In the genomic region with DNA sequence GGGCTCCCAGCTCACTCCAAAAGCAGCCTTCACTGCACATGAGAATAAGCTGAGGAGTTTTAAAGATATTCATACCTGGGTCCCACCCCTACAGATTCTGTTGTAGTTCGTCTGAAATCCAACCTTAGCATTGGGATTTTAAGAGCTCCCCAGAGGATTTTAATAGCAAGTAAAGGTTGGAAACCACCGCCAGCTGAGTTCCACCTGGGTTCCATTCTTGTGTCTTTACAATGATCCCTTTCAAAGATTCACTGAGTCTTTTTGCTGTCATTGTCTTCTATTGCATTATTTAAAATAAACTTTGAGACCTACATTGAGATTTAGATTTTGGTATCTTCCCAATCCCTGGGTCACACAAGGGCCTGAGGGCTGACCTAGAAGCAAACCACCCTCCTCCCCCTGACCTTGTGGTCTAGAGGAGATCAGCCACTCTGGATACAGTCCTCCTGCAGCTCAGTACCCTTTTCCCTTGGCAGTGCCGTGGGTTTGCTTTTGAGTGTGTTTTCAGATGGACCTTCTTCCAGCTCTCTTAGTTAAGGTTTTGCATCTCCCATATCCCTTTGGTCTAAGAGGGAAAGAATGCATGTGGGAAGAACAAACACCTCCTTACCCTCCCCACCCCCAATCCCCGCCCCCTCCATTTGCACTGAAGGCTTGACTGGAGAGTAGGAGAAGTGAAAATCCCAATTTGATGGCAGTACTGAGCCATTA, we compare ENCODE assay signal across 21 cellular contexts. TPM values are rescaled to one million over a fixed set of nuclear protein-coding genes. Genes with fewer than 3 reads are reported as not detected.
DNase-seq lines count a peak whose midpoint lies in the region; FAIRE-seq and TF ChIP-seq lines count a peak whose summit lies in the region.
"Had no signal": no experiment of that assay in that cellular context is flagged by ENCODE, and none has a peak within 500 bp of the region (broad histone marks: within the 10 kb centered on the region; RNA-seq: fewer than 3 reads in every experiment).

No MANE protein-coding gene starts in this region.

- peak overlapping the region; percentile 17; the same call in 1 of the 2 replicates for H3K18ac ChIP-seq in H1 (ENCODE audit: extremely low read depth, low read length)

- no peaks in the 10 kb centered on the region for H3K27me3 Mint-ChIP-seq in activated naive CD4-positive, alpha-beta T cell treated with anti-CD3 and anti-CD28 coated beads for 36 hours (ENCODE audit: low read depth)
- peaks cover 6% of the 10 kb centered on the region for H3K27me3 Mint-ChIP-seq in endothelial cell (ENCODE audit: unreplicated experiment)
- H3K27me3 Mint-ChIP-seq: activated naive CD8-positive, alpha-beta T cell; CD4-positive, alpha-beta memory T cell; type B pancreatic cell had no signal

- intact Hi-C loops in activated naive CD4-positive, alpha-beta T cell treated with anti-CD3 and anti-CD28 coated beads for 36 hours (cut with micrococcal nuclease), result no loop called here

- TF ChIP-seq EP300 in H1 (IDR thresholded peaks at IDR 0.05; ENCODE audit: borderline replicate concordance in 1 of 2, low read depth in 2 of 2, low read length in 2 of 2), result peak in 1 of 2 experiments; percentile 5; a peak in 1 of 3 replicates

- H2BK12ac ChIP-seq in H1 (ENCODE audit: low read depth, low read length), result peak overlapping the region; percentile 12; the same call in 1 of the 2 replicates

- no peak for TF ChIP-seq CTCF in H1 (IDR thresholded peaks at IDR 0.05; ENCODE audit: control extremely low read depth in 1 of 3, insufficient read depth in 1 of 3, low read depth in 1 of 3, low read length in 3 of 3)
- no peak for TF ChIP-seq CTCF in endothelial cell (IDR thresholded peaks at IDR 0.05; ENCODE audit: unreplicated experiment)
- TF ChIP-seq CTCF in hepatocyte (IDR thresholded peaks at IDR 0.05; ENCODE audit: poor library complexity), result no peak

- no peaks in the 10 kb centered on the region for H3K23me2 ChIP-seq in H1 (ENCODE audit: low read depth, low read length)

- no peak overlapping the region for H3K23ac ChIP-seq in H1 (ENCODE audit: insufficient read length)

- H3K36me3 Mint-ChIP-seq in activated naive CD4-positive, alpha-beta T cell treated with anti-CD3 and anti-CD28 coated beads for 36 hours (ENCODE audit: low read depth), result no peaks in the 10 kb centered on the region
- H3K36me3 Mint-ChIP-seq in endothelial cell (ENCODE audit: low read depth, unreplicated experiment), result no peaks in the 10 kb centered on the region
- H3K36me3 Mint-ChIP-seq: activated naive CD8-positive, alpha-beta T cell; CD4-positive, alpha-beta memory T cell; type B pancreatic cell had no signal

- peak overlapping the region in 1 of 4 experiments; percentile 26; a peak in 3 of 7 replicates for H3K9ac ChIP-seq in H1 (replicated peaks in 1 of 4; ENCODE audit: extremely low read depth in 1 of 4, low read depth in 3 of 4, low read length in 3 of 4)

- no peak overlapping the region for H3K4ac ChIP-seq in H1 (replicated peaks; ENCODE audit: insufficient read length, low read depth, low read length)

- H3K9me3 Mint-ChIP-seq in activated naive CD4-positive, alpha-beta T cell treated with anti-CD3 and anti-CD28 coated beads for 36 hours, result no peaks in the 10 kb centered on the region
- H3K9me3 Mint-ChIP-seq in endothelial cell (ENCODE audit: unreplicated experiment), result no peaks in the 10 kb centered on the region
- H3K9me3 Mint-ChIP-seq: CD4-positive, alpha-beta memory T cell; neural crest cell; type B pancreatic cell had no signal

- no peak overlapping the region for H2AK5ac ChIP-seq in H1 (ENCODE audit: low read depth, low read length)

- no peaks in the 10 kb centered on the region for H3K79me1 ChIP-seq in H1 (ENCODE audit: low read depth, low read length)

- no peak for TF ChIP-seq RAD21 in H1 (IDR thresholded peaks at IDR 0.05 in 1 of 2, conservative IDR thresholded peaks at IDR 0.05 in 1 of 2; ENCODE audit: low read depth in 2 of 2, low read length in 2 of 2)

- H3K27ac ChIP-seq in H1 (ENCODE audit: low read depth, low read length), result peak overlapping the region; percentile 36
- no peak overlapping the region for H3K27ac ChIP-seq in hepatocyte
- H3K27ac ChIP-seq: esophagus muscularis mucosa, gastroesophageal sphincter had no signal

- H3K4me2 ChIP-seq in H1 (ENCODE audit: insufficient read depth in 1 of 2, low read depth in 2 of 2, low read length in 2 of 2) (peak overlapping the region; percentile 47 to 52), hepatocyte (no peak overlapping the region)

- H3K36me3 ChIP-seq in H7 (replicated peaks; ENCODE audit: control insufficient read depth, insufficient read depth, low read length), result no peaks in the 10 kb centered on the region
- no peaks in the 10 kb centered on the region for H3K36me3 ChIP-seq in H1 (ENCODE audit: control insufficient read depth in 2 of 4, insufficient read depth in 4 of 4, low read length in 3 of 4)
- no peaks in the 10 kb centered on the region for H3K36me3 ChIP-seq in hepatocyte (replicated peaks; ENCODE audit: insufficient read depth, low read depth)
- H3K36me3 ChIP-seq: esophagus muscularis mucosa, gastroesophageal sphincter had no signal

- H2AFZ ChIP-seq in H1 (ENCODE audit: low read length) (no peak overlapping the region), hepatocyte (no peak overlapping the region)

- no peaks in the 10 kb centered on the region for H4K20me1 ChIP-seq in H1 (replicated peaks in 1 of 2; ENCODE audit: control insufficient read depth in 1 of 2, insufficient read depth in 2 of 2, low read length in 2 of 2)
- no peaks in the 10 kb centered on the region for H4K20me1 ChIP-seq in hepatocyte (ENCODE audit: insufficient read depth, poor library complexity, severe bottlenecking)

- no peak overlapping the region for H3K56ac ChIP-seq in H1 (replicated peaks; ENCODE audit: insufficient read length, low read depth, low read length)

- no peak overlapping the region for H2BK15ac ChIP-seq in H1 (ENCODE audit: low read length)

- TF ChIP-seq POLR2A in H1 (IDR thresholded peaks at IDR 0.05; ENCODE audit: control extremely low read depth in 1 of 2, low read depth in 2 of 2, low read length in 2 of 2), result peak; percentile 47 to 61

- H3K4me3 Mint-ChIP-seq in activated naive CD4-positive, alpha-beta T cell treated with anti-CD3 and anti-CD28 coated beads for 36 hours, result no peak overlapping the region
- H3K4me3 Mint-ChIP-seq in endothelial cell (ENCODE audit: unreplicated experiment), result no peak overlapping the region
- H3K4me3 Mint-ChIP-seq: activated naive CD8-positive, alpha-beta T cell; CD4-positive, alpha-beta memory T cell; neural crest cell; type B pancreatic cell had no signal

- POLR2A ChIA-PET in H1 (lab: Charles Lee; ENCODE audit: partially characterized antibody), result interaction anchor here (0.7 to 4.3 kb wide), 17 partner anchors 9 to 470 kb away, joined by 3 to 41 read pairs (median 4); a partner anchor contains a TSS

- no peaks in the 10 kb centered on the region for H3K27me3 ChIP-seq in H7 (ENCODE audit: control insufficient read depth, insufficient read depth, low read length)
- H3K27me3 ChIP-seq in H1 (replicated peaks in 1 of 4; ENCODE audit: control insufficient read depth in 3 of 4, extremely low read depth in 1 of 4, insufficient read depth in 3 of 4, low read length in 3 of 4), result no peaks in the 10 kb centered on the region; a peak in 1 of 7 replicates
- no peaks in the 10 kb centered on the region for H3K27me3 ChIP-seq in hepatocyte
- H3K27me3 ChIP-seq: esophagus muscularis mucosa, gastroesophageal sphincter had no signal

- peak overlapping the region; percentile 50 for H2BK120ac ChIP-seq in H1 (replicated peaks; ENCODE audit: low read depth, low read length)

- H4K8ac ChIP-seq in H1 (ENCODE audit: extremely low read depth, insufficient read depth, low read length), result no peak overlapping the region

- peak; percentile 91 for FAIRE-seq in H1 (lab: Jason Lieb, UNC)
- FAIRE-seq: astrocyte had no signal

- peak overlapping the region; percentile 87 for H4K91ac ChIP-seq in H1 (replicated peaks; ENCODE audit: insufficient read length, low read length)

- H3K27ac Mint-ChIP-seq in activated naive CD4-positive, alpha-beta T cell treated with anti-CD3 and anti-CD28 coated beads for 36 hours, result no peak overlapping the region
- H3K27ac Mint-ChIP-seq in endothelial cell (ENCODE audit: unreplicated experiment), result no peak overlapping the region
- H3K27ac Mint-ChIP-seq: activated naive CD8-positive, alpha-beta T cell; CD4-positive, alpha-beta memory T cell; type B pancreatic cell had no signal

- H3K4me1 Mint-ChIP-seq in activated naive CD4-positive, alpha-beta T cell treated with anti-CD3 and anti-CD28 coated beads for 36 hours (ENCODE audit: low read depth), result no peaks in the 10 kb centered on the region
- H3K4me1 Mint-ChIP-seq in endothelial cell (ENCODE audit: unreplicated experiment), result peaks cover 7% of the 10 kb centered on the region
- H3K4me1 Mint-ChIP-seq: CD4-positive, alpha-beta memory T cell had no signal

- peak; percentile 61 for DNase-seq in H7
- DNase-seq in NCI-H2171 treated with DMSO at 0.1 percent for 48 hours (lab: John Stamatoyannopoulos, UW), result peak; percentile 29
- peak; percentile 59 to 67 for DNase-seq in H1 (ENCODE audit: low read depth in 1 of 2, low spot score in 2 of 2)
- DNase-seq in mesenteric fat pad (ENCODE audit: low spot score), result peak; percentile 35
- no peak for DNase-seq in activated naive CD4-positive, alpha-beta T cell treated with anti-CD3 and anti-CD28 coated beads for 36 hours
- no peak for DNase-seq in endothelial cell (ENCODE audit: low spot score)
- no peak for DNase-seq in DMS53 treated with DMSO at 0.1 percent for 48 hours (lab: John Stamatoyannopoulos, UW; ENCODE audit: unreplicated experiment)
- DNase-seq in hepatocyte (ENCODE audit: low spot score), result no peak
- DNase-seq: activated CD4-positive, alpha-beta T cell treated with anti-CD3 and anti-CD28 coated beads for 1 hour; CD4-positive, alpha-beta memory T cell; MM.1S; mucosa of descending colon; NCI-H146; stimulated activated CD4-positive, alpha-beta T cell treated with anti-CD3 and anti-CD28 coated beads, Interleukin-4, amount 100 ng/mL, for 4 hours; T1000 had no signal

- H3K79me2 ChIP-seq in H1 (ENCODE audit: control insufficient read depth in 1 of 2, insufficient read depth in 2 of 2, low read length in 2 of 2), result peaks cover 0 to 10% of the 10 kb centered on the region in 2 experiments; a peak in 1 of 4 replicates
- H3K79me2 ChIP-seq in hepatocyte, result no peaks in the 10 kb centered on the region

- H2BK20ac ChIP-seq in H1 (ENCODE audit: low read length), result peak overlapping the region; percentile 98; the same call in 1 of the 2 replicates

- H3K4me1 ChIP-seq in H1 (replicated peaks in 1 of 4; ENCODE audit: control insufficient read depth in 3 of 4, insufficient read depth in 4 of 4, low read length in 3 of 4) (peaks cover 2 to 11% (median 10%) of the 10 kb centered on the region in 4 experiments; a peak in 6 of 7 replicates), hepatocyte (ENCODE audit: insufficient read depth) (no peaks in the 10 kb centered on the region)
- H3K4me1 ChIP-seq: esophagus muscularis mucosa, gastroesophageal sphincter had no signal

- peak overlapping the region; percentile 80; the same call in 1 of the 2 replicates for H2BK5ac ChIP-seq in H1 (ENCODE audit: low read depth, low read length)

- H3K9me3 ChIP-seq in H1 (ENCODE audit: insufficient read depth in 2 of 2, low read depth in 1 of 2, low read length in 1 of 2), result no peaks in the 10 kb centered on the region
- no peaks in the 10 kb centered on the region for H3K9me3 ChIP-seq in hepatocyte (ENCODE audit: low read depth)
- H3K9me3 ChIP-seq: esophagus muscularis mucosa, gastroesophageal sphincter, mucosa of descending colon had no signal

- H3K4me3 ChIP-seq in H7 (ENCODE audit: insufficient read depth, low read depth, low read length), result no peak overlapping the region
- peak overlapping the region in 3 of 4 experiments; percentile 20 to 48 (median 35); a peak in 5 of 8 replicates for H3K4me3 ChIP-seq in H1 (ENCODE audit: extremely low read depth in 1 of 4, insufficient read depth in 2 of 4, low read depth in 3 of 4, low read length in 4 of 4)
- H3K4me3 ChIP-seq in hepatocyte, result no peak overlapping the region
- H3K4me3 ChIP-seq: esophagus muscularis mucosa, gastroesophageal sphincter, mucosa of descending colon had no signal

- CTCF ChIA-PET in H1 (lab: Charles Lee; ENCODE audit: partially characterized antibody), result interaction anchor here (0.6 to 2.3 kb wide), 10 partner anchors 11 to 1451 kb away, joined by 3 to 8 read pairs (median 4); no protein-coding TSS in a partner anchor
- CTCF ChIA-PET in activated naive CD4-positive, alpha-beta T cell treated with anti-CD3 and anti-CD28 coated beads for 36 hours (lab: Charles Lee), result interaction anchor here (0.6 to 2.2 kb wide), 3 partner anchors 294 to 486 kb away, joined by 3 to 8 read pairs (median 3); no protein-coding TSS in a partner anchor

- peak overlapping the region; percentile 52 for H4K5ac ChIP-seq in H1 (ENCODE audit: insufficient read length, low read depth, low read length)

- H3K9me2 ChIP-seq in hepatocyte (replicated peaks; ENCODE audit: insufficient read depth), result no peaks in the 10 kb centered on the region

- WGBS in H1 (ENCODE audit: extremely low coverage in 1 of 2, insufficient coverage in 1 of 2, insufficient read length in 1 of 2, insufficient replicate concordance in 2 of 2, low coverage in 1 of 2, low lambda C conversion rate in 2 of 2, missing lambda C conversion rate in 1 of 2), 2 experiments, result 3% methylated on average over 3 of the region's 4 CpGs; no CpG with 5 or more reads in 1 of the 2 experiments
- WGBS in hepatocyte (ENCODE audit: low lambda C conversion rate, missing lambda C conversion rate), result 54% methylated on average over 4 of the region's 4 CpGs

- no peak overlapping the region for H3K14ac ChIP-seq in H1 (ENCODE audit: insufficient read length)

RNA-seq across cellular contexts. Expression of a gene that starts 22.6 kb away (rescaled TPM):
- total RNA-seq in H7 (2014; rRNA removed; shearing (Covaris generic)), result 30.0 and 54.2 TPM in 2 replicates
- 66.2 and 70.9 TPM in 2 replicates for total RNA-seq in H1 (2021; fragmentation: NEBNext Ultra II Directional; extraction: Animal tissue kit (Norgen Biotek cat#: 25700))
- polyA plus RNA-seq in H1 (2011; rRNA removed) (13.9 and 22.6 TPM in 2 replicates), hepatocyte (7.8 and 14.7 TPM in 2 replicates)
- polyA plus RNA-seq in H1 (2011; cell fraction: cytosol; rRNA removed), result 32.3 TPM
- polyA plus RNA-seq in H1 (2011; cell fraction: nucleus; rRNA removed), result 7.5 TPM
- 26.4 to 47.4 TPM (median 31.2 TPM) in 4 replicates for polyA plus RNA-seq in H1 (2012, experiment 1 of 2)
- polyA plus RNA-seq in H1 (2012, experiment 2 of 2), result 3.8 TPM
- polyA plus RNA-seq in H1 (2013, experiment 1 of 2), result 24.6 TPM
- 24.5 TPM for polyA plus RNA-seq in H1 (2013, experiment 2 of 2)
- 25.8 and 31.8 TPM in 2 replicates for polyA minus RNA-seq in H1 (2011; rRNA and poly(A)+ RNA removed)
- 22.1 TPM for polyA minus RNA-seq in H1 (2011; cell fraction: cytosol; rRNA and poly(A)+ RNA removed)
- 29.7 TPM for polyA minus RNA-seq in H1 (2011; cell fraction: nucleus; rRNA and poly(A)+ RNA removed)
- total RNA-seq in mesenteric fat pad (25.4 TPM), endothelial cell (ENCODE audit: unreplicated experiment) (17.3 TPM), hepatocyte (21.2 and 24.3 TPM in 2 replicates)
- total RNA-seq in activated naive CD4-positive, alpha-beta T cell treated with anti-CD3 and anti-CD28 coated beads for 36 hours, result 10 to 100 TPM; 18.7 to 18.8 TPM

RNA-seq across cellular contexts. Expression of a gene that starts 23.9 kb away (rescaled TPM):
- total RNA-seq in H7 (2014; rRNA removed; shearing (Covaris generic)), result 0.31 and 1.00 TPM in 2 replicates
- total RNA-seq in H1 (2021; fragmentation: NEBNext Ultra II Directional; extraction: Animal tissue kit (Norgen Biotek cat#: 25700)), result 2.9 and 4.2 TPM in 2 replicates
- polyA plus RNA-seq in H1 (2011; rRNA removed), result 0.33 and 0.86 TPM in 2 replicates
- polyA plus RNA-seq in H1 (2011; cell fraction: cytosol; rRNA removed), result 1.4 TPM
- 0.40 TPM for polyA plus RNA-seq in H1 (2011; cell fraction: nucleus; rRNA removed)
- 1.1 to 1.3 TPM (median 1.3 TPM) in 4 replicates for polyA plus RNA-seq in H1 (2012, experiment 1 of 2)
- 0.39 TPM for polyA plus RNA-seq in H1 (2012, experiment 2 of 2)
- polyA plus RNA-seq in H1 (2013, experiment 1 of 2), result 3.8 TPM
- 4.0 TPM for polyA plus RNA-seq in H1 (2013, experiment 2 of 2)
- 0.24 and 0.28 TPM in 2 replicates for polyA minus RNA-seq in H1 (2011; rRNA and poly(A)+ RNA removed)
- not detected for polyA minus RNA-seq in H1 (2011; cell fraction: cytosol; rRNA and poly(A)+ RNA removed)
- 1.6 TPM for polyA minus RNA-seq in H1 (2011; cell fraction: nucleus; rRNA and poly(A)+ RNA removed)
- 1.0 TPM for total RNA-seq in mesenteric fat pad
- total RNA-seq in activated naive CD4-positive, alpha-beta T cell treated with anti-CD3 and anti-CD28 coated beads for 36 hours, result 10 to 100 TPM; 13.2 to 13.9 TPM
- 2.6 TPM for total RNA-seq in endothelial cell (ENCODE audit: unreplicated experiment)
- total RNA-seq in hepatocyte, result 13.4 and 16.7 TPM in 2 replicates
- polyA plus RNA-seq in hepatocyte, result 6.2 and 8.1 TPM in 2 replicates
- total RNA-seq: CD4-positive, alpha-beta memory T cell had no signal

Comparison
In these comparisons a context has a peak if more than half of its experiments do, and no peak if none do; other contexts are left out.
1. DNase-seq: peak in H7 (single experiment), NCI-H2171 treated with DMSO at 0.1 percent for 48 hours (single experiment), H1 (2 of 2) and mesenteric fat pad (single experiment); none in activated naive CD4-positive, alpha-beta T cell treated with anti-CD3 and anti-CD28 coated beads for 36 hours (single experiment), endothelial cell (single experiment), DMS53 treated with DMSO at 0.1 percent for 48 hours (single experiment) and hepatocyte (single experiment).
2. H3K4me3 ChIP-seq: peak in H1 (3 of 4); none in H7 (single experiment) and hepatocyte (single experiment).